Comparison of ENCODE assay signal across 11 cellular contexts in the genomic region with DNA sequence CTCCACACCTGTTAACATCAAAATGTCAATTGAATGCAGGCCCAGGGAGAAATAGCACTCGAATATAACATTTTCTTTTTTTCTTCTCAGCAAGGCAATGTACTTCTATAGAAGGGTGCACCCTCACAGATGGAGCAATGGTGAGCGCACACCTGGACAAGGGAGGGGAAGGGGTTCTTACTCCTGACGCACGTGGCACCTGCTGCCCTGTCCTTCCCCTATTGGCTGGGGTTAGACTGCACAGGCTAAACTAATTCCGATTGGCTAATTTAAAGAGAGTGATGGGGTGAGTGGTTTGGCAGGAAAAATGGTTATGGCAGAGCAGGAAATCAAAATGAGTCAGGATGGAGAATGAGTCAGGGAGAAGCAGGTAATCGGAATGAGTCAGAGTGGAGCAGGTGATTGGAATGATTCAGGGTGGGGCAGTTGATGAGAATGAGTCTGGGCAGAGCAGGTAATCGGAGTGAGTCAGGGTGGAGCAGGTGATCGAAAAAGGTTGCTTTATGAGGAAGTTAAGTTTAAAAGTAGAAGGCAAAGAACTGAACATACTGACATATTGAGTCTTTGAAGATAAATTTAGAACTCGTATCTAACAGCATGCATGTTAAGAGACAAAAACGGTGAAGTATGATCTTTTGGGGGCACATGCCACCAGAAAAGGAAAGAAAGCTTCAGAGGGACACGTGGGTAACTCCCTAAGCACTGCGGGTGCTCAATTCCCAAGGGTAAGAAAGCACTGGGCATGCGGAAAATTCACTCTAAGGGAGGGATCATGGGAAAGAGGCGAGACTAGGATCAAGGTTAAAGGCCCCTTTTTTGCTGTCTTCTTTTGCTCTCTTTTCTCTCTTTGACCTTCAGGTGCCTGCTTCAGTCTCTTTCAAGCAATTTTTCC.
DNase-seq lines count a peak whose midpoint lies in the region; ATAC-seq, FAIRE-seq and TF ChIP-seq lines count a peak whose summit lies in the region.
"Had no signal": no experiment of that assay in that cellular context is flagged by ENCODE, and none has a peak within 500 bp of the region (broad histone marks: within the 10 kb centered on the region; RNA-seq: fewer than 3 reads in every experiment).

No MANE protein-coding gene starts in this region.

- no peak for TF ChIP-seq EP300 in K562 (IDR thresholded peaks at IDR 0.05; ENCODE audit: low read length)

- in situ Hi-C loops in K562 (cut with MboI) = no loop called here

- H3K4me1 ChIP-seq in HEK293 (ENCODE audit: control insufficient read depth, insufficient read depth, low read length) (no peaks in the 10 kb centered on the region), K562 (replicated peaks in 1 of 2; ENCODE audit: control insufficient read depth in 2 of 2, insufficient read depth in 2 of 2, low read length in 2 of 2) (no peaks in the 10 kb centered on the region), mesendoderm (ENCODE audit: control insufficient read depth, low read depth, low read length) (no peaks in the 10 kb centered on the region)

- intact Hi-C loops in K562 (cut with micrococcal nuclease) = no loop called here

- 2% methylated on average over 14 of the region's 14 CpGs for WGBS in K562 (ENCODE audit: insufficient coverage, low coverage, missing lambda C conversion rate)
- no CpG with 5 or more reads among the region's 14 CpGs for WGBS in mesendoderm (ENCODE audit: extremely low coverage, insufficient coverage, low lambda C conversion rate)

- H3K79me2 ChIP-seq in K562 (ENCODE audit: control insufficient read depth, insufficient read depth, low read length) (no peaks in the 10 kb centered on the region), mesendoderm (ENCODE audit: control insufficient read depth, insufficient read depth, low read length) (no peaks in the 10 kb centered on the region)

- H3K4me3 ChIP-seq in AG04450 (ENCODE audit: low read depth, low read length) (no peak overlapping the region), HEK293 (ENCODE audit: low read depth, low read length) (no peak overlapping the region), K562 (no peak overlapping the region), mesendoderm (ENCODE audit: low read length) (no peak overlapping the region), coronary artery (no peak overlapping the region)

- no peak overlapping the region for H2BK15ac ChIP-seq in mesendoderm (replicated peaks; ENCODE audit: low read depth)

- no peaks in the 10 kb centered on the region for H3K27me3 ChIP-seq in AG04450 (ENCODE audit: control insufficient read depth, insufficient read depth, low read length)
- H3K27me3 ChIP-seq in K562 (ENCODE audit: control insufficient read depth in 2 of 2, insufficient read depth in 2 of 2, low read length in 2 of 2) = no peaks in the 10 kb centered on the region; a peak in 1 of 5 replicates
- H3K27me3 ChIP-seq in mesendoderm (ENCODE audit: insufficient read depth, low read length, poor library complexity) = no peaks in the 10 kb centered on the region

- H3K4me2 ChIP-seq in K562 (ENCODE audit: insufficient read depth, low read length) (no peak overlapping the region), mesendoderm (ENCODE audit: low read length) (no peak overlapping the region)

- BruUV-seq in K562 (replicated peaks; lab: Mats Ljungman, UMichigan) = no TSS peak

- no peak overlapping the region for H2BK5ac ChIP-seq in mesendoderm (ENCODE audit: low read length)

- H2AFZ ChIP-seq in K562 (ENCODE audit: low read depth, low read length) = no peak overlapping the region

- no peak overlapping the region for H3K4ac ChIP-seq in mesendoderm (ENCODE audit: low read depth, low read length)

- ATAC-seq in K562 (no peak), HG02623 (IDR thresholded peaks at IDR 0.05; ENCODE audit: unreplicated experiment) (no peak), HG02852 (IDR thresholded peaks at IDR 0.05; ENCODE audit: unreplicated experiment) (no peak)

- no peak overlapping the region for H3K23ac ChIP-seq in mesendoderm (ENCODE audit: low read length)

- POLR2A ChIA-PET in AG04450 (lab: Yijun Ruan, JAX) (no interaction called here), HEK293 (lab: Yijun Ruan, JAX) (no interaction called here), K562 (lab: Yijun Ruan, JAX) (no interaction called here)

- H3K36me3 ChIP-seq in HEK293 (ENCODE audit: control insufficient read depth in 2 of 2, insufficient read depth in 1 of 2, low read length in 2 of 2) (no peaks in the 10 kb centered on the region), K562 (ENCODE audit: control insufficient read depth, insufficient read depth, low read length) (no peaks in the 10 kb centered on the region), mesendoderm (ENCODE audit: control insufficient read depth, insufficient read depth, low read length) (no peaks in the 10 kb centered on the region)

- no peak for TF ChIP-seq CTCF in AG04450 (IDR thresholded peaks at IDR 0.05; ENCODE audit: low read depth, low read length)
- no peak for TF ChIP-seq CTCF in HEK293 (tag by site-specific recombination; IDR thresholded peaks at IDR 0.05)
- no peak for TF ChIP-seq CTCF in K562 (IDR thresholded peaks at IDR 0.05 in 2 of 3, conservative IDR thresholded peaks at IDR 0.05 in 1 of 3; ENCODE audit: insufficient read depth in 2 of 3, low read depth in 1 of 3, low read length in 3 of 3)
- no peak for TF ChIP-seq CTCF in coronary artery (IDR thresholded peaks at IDR 0.05)

- H3K27ac ChIP-seq in AG04450 (ENCODE audit: low read depth, low read length) (peak overlapping the region; percentile 83), HEK293 (ENCODE audit: extremely low read depth, low read depth, low read length) (0 out of 2 replicates have a peak overlapping the region, but pooled peaks have one; percentile 16), K562 (ENCODE audit: extremely low read depth, low read depth, low read length) (no peak overlapping the region), mesendoderm (ENCODE audit: low read depth, low read length) (no peak overlapping the region), coronary artery (no peak overlapping the region)

- CTCF ChIA-PET in AG04450 (lab: Charles Lee) = no interaction called here
- CTCF ChIA-PET in HEK293 (lab: Yijun Ruan, JAX) = interaction anchor here (1.2 kb wide), 1 partner anchor 143 kb away, joined by 3 read pairs; no protein-coding TSS in a partner anchor
- CTCF ChIA-PET in K562 (lab: Yijun Ruan, JAX; ENCODE audit: low intra/inter-chr PET ratio) = no interaction called here

- H3K18ac ChIP-seq in mesendoderm (ENCODE audit: low read length) = no peak overlapping the region

- H4K8ac ChIP-seq in mesendoderm (ENCODE audit: low read depth, low read length) = no peak overlapping the region

- no peak overlapping the region for H3K9ac ChIP-seq in K562 (ENCODE audit: insufficient read depth in 1 of 2, low read depth in 2 of 2, low read length in 2 of 2)
- no peak overlapping the region for H3K9ac ChIP-seq in mesendoderm (ENCODE audit: low read length)

- H3K9me3 ChIP-seq in AG04450 (ENCODE audit: control insufficient read depth, insufficient read depth, low read length) = peaks cover 2% of the 10 kb centered on the region; the same call in 1 of the 2 replicates
- no peaks in the 10 kb centered on the region for H3K9me3 ChIP-seq in HEK293 (ENCODE audit: control insufficient read depth, insufficient read depth, low read depth, low read length)
- no peaks in the 10 kb centered on the region for H3K9me3 ChIP-seq in K562 (replicated peaks; ENCODE audit: control insufficient read depth, insufficient read depth, low read depth, low read length)

- no peak for TF ChIP-seq POLR2A in K562 (conservative IDR thresholded peaks at IDR 0.05)

- TF ChIP-seq RAD21 in K562 (CRISPR knock-in tag; conservative IDR thresholded peaks at IDR 0.05 in 1 of 2, IDR thresholded peaks at IDR 0.05 in 1 of 2) = no peak

- H4K5ac ChIP-seq in mesendoderm (ENCODE audit: low read length) = no peak overlapping the region

- FAIRE-seq in K562 (lab: Jason Lieb, UNC) = no peak

- no peaks in the 10 kb centered on the region for H4K20me1 ChIP-seq in K562 (replicated peaks; ENCODE audit: control insufficient read depth, insufficient read depth, low read length)

- H2BK120ac ChIP-seq in mesendoderm (ENCODE audit: low read depth, low read length) = no peak overlapping the region

- no peak overlapping the region for H3K56ac ChIP-seq in mesendoderm (ENCODE audit: low read length)

- no peaks in the 10 kb centered on the region for H3K79me1 ChIP-seq in mesendoderm (ENCODE audit: low read length)

- H2AK5ac ChIP-seq in mesendoderm (ENCODE audit: low read length) = no peak overlapping the region

- no peaks in the 10 kb centered on the region for H3K9me1 ChIP-seq in K562 (ENCODE audit: control insufficient read depth, insufficient read depth, low read length)

- DNase-seq in AG04450 (ENCODE audit: low read depth, low spot score) = no peak
- DNase-seq in K562 (ENCODE audit: extremely low read depth in 1 of 4, low spot score in 3 of 4) = no peak
- peak; percentile 37 for DNase-seq in mesendoderm
- DNase-seq in coronary artery (ENCODE audit: low spot score) = no peak
- DNase-seq in NCI-H510A (lab: John Stamatoyannopoulos, UW) = no peak
- DNase-seq: NCI-H1105 treated with DMSO at 0.1 percent for 48 hours; OCI-M1; stimulated activated CD4-positive, alpha-beta T cell treated with anti-CD3 and anti-CD28 coated beads, Interleukin-12 subunit alpha, Interleukin-12 subunit beta, amount 100 ng/mL, for 4 hours had no signal

TF ChIP-seq in HEK293, 187 proteins besides CTCF, POLR2A, EP300 and RAD21 (continues in another document):
- peak; percentile 74 for TF ChIP-seq ZNF600 (tag by site-specific recombination; IDR thresholded peaks at IDR 0.05)

TF ChIP-seq in K562, 482 proteins besides CTCF, POLR2A, EP300 and RAD21:
- no peak for TF ChIP-seq MIER1 (IDR thresholded peaks at IDR 0.05; ENCODE audit: low read depth)
- TF ChIP-seq, protein P1, sequence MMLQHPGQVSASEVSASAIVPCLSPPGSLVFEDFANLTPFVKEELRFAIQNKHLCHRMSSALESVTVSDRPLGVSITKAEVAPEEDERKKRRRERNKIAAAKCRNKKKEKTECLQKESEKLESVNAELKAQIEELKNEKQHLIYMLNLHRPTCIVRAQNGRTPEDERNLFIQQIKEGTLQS (IDR thresholded peaks at IDR 0.05) = peak; percentile 56; the same call in 1 of the 2 replicates
- TF ChIP-seq, protein P1 (CRISPR knock-in tag; conservative IDR thresholded peaks at IDR 0.05) = no peak
- peak; percentile 49; the same call in 1 of the 2 replicates for TF ChIP-seq ZEB2 (IDR thresholded peaks at IDR 0.05)
TF ChIP-seq in K562: peak in this region for 2.

Comparison
In these comparisons a context has a peak if more than half of its experiments do, and no peak if none do; other contexts are left out.
1. H3K27ac ChIP-seq: peak in AG04450 (single experiment) and HEK293 (single experiment); none in K562 (single experiment), mesendoderm (single experiment) and coronary artery (0 of 2).